19 cellular contexts compared by ENCODE assay signal in genomic region chr4:88106205-88106604, GRCh38.
DNase-seq lines count a peak whose midpoint lies in the region; TF ChIP-seq lines count a peak whose summit lies in the region.
"Had no signal": no experiment of that assay in that cellular context is flagged by ENCODE, and none has a peak within 500 bp of the region (broad histone marks: within the 10 kb centered on the region; RNA-seq: fewer than 3 reads in every experiment).

No MANE protein-coding gene starts in this region.

- H2AFZ ChIP-seq in ACC112 (ENCODE audit: low read length, unreplicated experiment) = no peak overlapping the region

- no peaks in the 10 kb centered on the region for H3K36me3 ChIP-seq in ACC112 (ENCODE audit: insufficient read depth, low read length)
- H3K36me3 ChIP-seq: esophagus muscularis mucosa, HAP-1, left ventricle myocardium inferior, SJCRH30 had no signal

- peak; percentile 20 for DNase-seq in HS-27A (ENCODE audit: low read depth)
- peak; percentile 54 for DNase-seq in astrocyte of the spinal cord (ENCODE audit: low read depth, low spot score)
- DNase-seq in iris pigment epithelial cell (ENCODE audit: low read depth) = peak; percentile 64
- DNase-seq in activated effector memory CD4-positive, alpha-beta T cell treated with anti-CD3 and anti-CD28 coated beads, Interleukin-2, amount 50 U/mL, for 16 hours = no peak
- no peak for DNase-seq in NCI-H2029 (lab: John Stamatoyannopoulos, UW)
- DNase-seq in activated gamma-delta T cell (lab: John Stamatoyannopoulos, UW) = no peak
- DNase-seq in MV-4-11 (lab: John Stamatoyannopoulos, UW) = no peak
- DNase-seq: activated CD4-positive, alpha-beta T cell treated with anti-CD3 and anti-CD28 coated beads, Interleukin-2, amount 10 ng/mL, durations not matched to agents 24 days and 14 days; Calu3; cortex of kidney; GF-D8; left ventricle myocardium inferior; NCI-H1417 treated with DMSO at 0.1 percent for 48 hours; SJCRH30; T1000 had no signal

- TF ChIP-seq CTCF in astrocyte of the spinal cord (IDR thresholded peaks at IDR 0.05; ENCODE audit: low read depth, low read length) = no peak

- no peaks in the 10 kb centered on the region for H3K79me2 ChIP-seq in ACC112 (ENCODE audit: control insufficient read depth, insufficient read depth, low read length, unreplicated experiment)

- H3K4me1 ChIP-seq in ACC112 (ENCODE audit: control insufficient read depth, insufficient read depth, low read length, unreplicated experiment) = peaks cover 54% of the 10 kb centered on the region
- H3K4me1 ChIP-seq: HAP-1 had no signal

- H3K4me3 ChIP-seq in ACC112 (ENCODE audit: low read depth, low read length) = peak overlapping the region; percentile 27; the same call in 1 of the 2 replicates
- no peak overlapping the region for H3K4me3 ChIP-seq in astrocyte of the spinal cord (ENCODE audit: low read depth, low read length)
- H3K4me3 ChIP-seq: esophagus muscularis mucosa, HAP-1, K562, left ventricle myocardium inferior, SJCRH30 had no signal

- H3K27me3 ChIP-seq in ACC112 (ENCODE audit: insufficient read depth, low read length) = no peaks in the 10 kb centered on the region
- H3K27me3 ChIP-seq: esophagus muscularis mucosa, SJCRH30 had no signal

- peak overlapping the region; percentile 68 for H3K27ac ChIP-seq in ACC112 (ENCODE audit: low read depth, low read length)
- H3K27ac ChIP-seq: esophagus muscularis mucosa, SJCRH30 had no signal

- in situ Hi-C loops in astrocyte of the spinal cord (cut with HindIII; ENCODE audit: low sequenced_read_pairs) = no loop called here

Comparison
In these comparisons a context has a peak if more than half of its experiments do, and no peak if none do; other contexts are left out.
1. DNase-seq: peak in HS-27A (single experiment), astrocyte of the spinal cord (single experiment) and iris pigment epithelial cell (single experiment); none in activated effector memory CD4-positive, alpha-beta T cell treated with anti-CD3 and anti-CD28 coated beads, Interleukin-2, amount 50 U/mL, for 16 hours (single experiment), NCI-H2029 (single experiment), activated gamma-delta T cell (single experiment) and MV-4-11 (single experiment).